Comparison of ENCODE assay signal across 8 cellular contexts in genomic region chrX:23907496-23908218, GRCh38. TPM values are rescaled to one million over a fixed set of nuclear protein-coding genes. Genes with fewer than 3 reads are reported as not detected.
DNase-seq lines count a peak whose midpoint lies in the region; ATAC-seq and TF ChIP-seq lines count a peak whose summit lies in the region.

APOO (minus strand) TSS chrX:23907938; CDS start chrX:23907702, 236 bp downstream.
A gene with protein sequence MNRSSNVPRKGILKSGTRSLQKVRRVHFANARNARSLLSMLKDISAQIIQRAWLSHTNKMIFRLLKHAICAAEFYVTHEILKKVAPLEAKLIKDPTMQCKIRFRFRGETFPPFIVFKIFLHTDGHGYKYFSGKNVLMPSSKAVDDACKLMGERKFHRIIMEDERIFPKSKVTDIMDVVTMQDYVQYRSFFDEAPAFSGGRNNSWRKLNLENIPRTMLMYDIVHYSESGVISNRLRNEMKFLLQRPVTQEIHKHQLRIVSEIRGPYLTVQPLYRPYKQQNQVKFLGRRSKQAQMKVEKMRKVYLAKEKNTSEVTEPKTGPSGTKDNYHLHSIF (plus strand): TSS chrX:23908006. CDS start chrX:23910303, 2,297 bp downstream.

- CTCF ChIA-PET in WTC11 (lab: Charles Lee), result interaction anchor here (0.6 to 4.1 kb wide), 12 partner anchors 22 to 219 kb away, joined by 3 to 48 read pairs (median 4); partner anchors contain the start of gene EIF2S3

- TF ChIP-seq CTCF in AG09309 (IDR thresholded peaks at IDR 0.05; ENCODE audit: control insufficient read depth, insufficient read depth, low read depth, low read length, missing control alignments) (peak; percentile 78), WTC11 (IDR thresholded peaks at IDR 0.05) (0 out of 2 replicates have a peak, but pooled peaks have one; percentile 25), cardiac fibroblast (IDR thresholded peaks at IDR 0.05; ENCODE audit: low read depth, low read length) (peak; percentile 81)

- POLR2A ChIA-PET in WTC11 (lab: Charles Lee), result interaction anchor here (1.0 kb wide), 2 partner anchors 125 to 146 kb away, joined by 5 to 6 read pairs; partner anchors contain the start of genes EIF2S3 and SAT1

- ATAC-seq in GM18909 (IDR thresholded peaks at IDR 0.05; ENCODE audit: poor library complexity, unreplicated experiment), result peak; percentile 93
- ATAC-seq in HG03159 (IDR thresholded peaks at IDR 0.05; ENCODE audit: unreplicated experiment), result peak; percentile 88
- peak; percentile 91 for ATAC-seq in WTC11

- no peak for DNase-seq in AG09309 (ENCODE audit: low read depth)
- DNase-seq in NCI-H2227 (lab: John Stamatoyannopoulos, UW; ENCODE audit: unreplicated experiment), result peak; percentile 99
- DNase-seq in WTC11 (ENCODE audit: low spot score), result peak; percentile 91
- DNase-seq in cardiac fibroblast (ENCODE audit: low read depth in 2 of 2), result peak; percentile 92 to 94
- peak; percentile 98 for DNase-seq in islet precursor cell
- DNase-seq in stimulated activated CD4-positive, alpha-beta T cell treated with anti-CD3 and anti-CD28 coated beads, Interleukin-15, amount 100 ng/mL, for 1 hour (ENCODE audit: low read depth in 1 of 2, low spot score in 1 of 2), result peak; percentile 80 to 82

- H3K9me3 Mint-ChIP-seq in WTC11, result no peaks in the 10 kb centered on the region

- H3K4me1 Mint-ChIP-seq in WTC11, result peaks cover 19% of the 10 kb centered on the region

- H3K27ac Mint-ChIP-seq in WTC11, result peak within 1 kb of the TSS; percentile 92

- H3K4me3 Mint-ChIP-seq in WTC11, result peak within 1 kb of the TSS; percentile 74

- no peaks in the 10 kb centered on the region for H3K27me3 Mint-ChIP-seq in WTC11 (ENCODE audit: low read depth)

- H3K4me3 ChIP-seq in AG09309 (ENCODE audit: control insufficient read depth, low read depth, low read length) (peak within 1 kb of the TSS; percentile 62), cardiac fibroblast (replicated peaks in 1 of 2; ENCODE audit: low read depth in 2 of 2, low read length in 2 of 2) (peak within 1 kb of the TSS; percentile 67)

- H3K36me3 Mint-ChIP-seq in WTC11, result peaks cover 5% of the 10 kb centered on the region

TF ChIP-seq in WTC11, 78 proteins besides CTCF, POLR2A, EP300 and RAD21:
- TF ChIP-seq SP1 (CRISPR knock-in tag; conservative IDR thresholded peaks at IDR 0.05) (peak; percentile 65; the same call in 1 of the 2 replicates), ATF1 (CRISPR knock-in tag; IDR thresholded peaks at IDR 0.05) (no peak)
- TF ChIP-seq, protein P1, sequence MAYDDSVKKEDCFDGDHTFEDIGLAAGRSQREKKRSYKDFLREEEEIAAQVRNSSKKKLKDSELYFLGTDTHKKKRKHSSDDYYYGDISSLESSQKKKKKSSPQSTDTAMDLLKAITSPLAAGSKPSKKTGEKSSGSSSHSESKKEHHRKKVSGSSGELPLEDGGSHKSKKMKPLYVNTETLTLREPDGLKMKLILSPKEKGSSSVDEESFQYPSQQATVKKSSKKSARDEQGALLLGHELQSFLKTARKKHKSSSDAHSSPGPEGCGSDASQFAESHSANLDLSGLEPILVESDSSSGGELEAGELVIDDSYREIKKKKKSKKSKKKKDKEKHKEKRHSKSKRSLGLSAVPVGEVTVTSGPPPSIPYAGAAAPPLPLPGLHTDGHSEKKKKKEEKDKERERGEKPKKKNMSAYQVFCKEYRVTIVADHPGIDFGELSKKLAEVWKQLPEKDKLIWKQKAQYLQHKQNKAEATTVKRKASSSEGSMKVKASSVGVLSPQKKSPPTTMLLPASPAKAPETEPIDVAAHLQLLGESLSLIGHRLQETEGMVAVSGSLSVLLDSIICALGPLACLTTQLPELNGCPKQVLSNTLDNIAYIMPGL (CRISPR knock-in tag; IDR thresholded peaks at IDR 0.05), result peak; percentile 61; the same call in 1 of the 2 replicates
- TF ChIP-seq, protein P2, sequence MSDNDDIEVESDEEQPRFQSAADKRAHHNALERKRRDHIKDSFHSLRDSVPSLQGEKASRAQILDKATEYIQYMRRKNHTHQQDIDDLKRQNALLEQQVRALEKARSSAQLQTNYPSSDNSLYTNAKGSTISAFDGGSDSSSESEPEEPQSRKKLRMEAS (CRISPR knock-in tag; IDR thresholded peaks at IDR 0.05), result peak; percentile 61; the same call in 1 of the 2 replicates

RNA-seq across cellular contexts. Expression of gene APOO, which starts in this region (rescaled TPM):
- 41.6 to 55.5 TPM (median 46.9 TPM) in 3 replicates for total RNA-seq in WTC11 (2021)

RNA-seq across cellular contexts. Expression of the second gene that starts in this region (rescaled TPM):
- total RNA-seq in WTC11 (2021), result 0.27 TPM in 1 of 3 replicates, not detected in the others

Comparison
In these comparisons a context has a peak if more than half of its experiments do, and no peak if none do; other contexts are left out.
1. CTCF ChIP-seq: peak in every context shown above with its lines; median percentile 81 in cardiac fibroblast; 78 in AG09309; 25 in WTC11.